ENCODE assay signal across 1 cellular context in the genomic region with DNA sequence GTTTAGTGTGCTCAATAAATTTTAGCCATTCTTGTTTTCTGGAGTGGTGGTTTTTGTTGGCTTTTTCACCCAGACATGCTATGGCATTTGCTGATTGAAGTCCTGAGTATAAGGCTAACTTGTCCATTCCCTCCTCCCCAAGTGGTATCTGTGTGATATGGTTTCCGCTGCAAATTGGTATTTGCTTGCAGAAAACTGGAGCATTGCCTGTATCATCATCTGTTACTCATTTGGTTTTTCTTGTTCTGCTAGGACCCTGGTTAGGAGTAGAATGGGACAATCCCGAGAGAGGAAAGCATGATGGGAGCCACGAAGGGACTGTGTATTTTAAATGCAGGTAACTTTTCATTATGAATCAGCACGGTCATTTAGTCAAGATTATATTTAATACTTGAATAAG.
TF ChIP-seq lines count a peak whose summit lies in the region.

No MANE protein-coding gene starts in this region.

TF ChIP-seq in K562, 482 proteins besides CTCF, POLR2A, EP300 and RAD21 (continued from another document):
- TF ChIP-seq POLR3G (IDR thresholded peaks at IDR 0.05; ENCODE audit: extremely low read depth, insufficient read length, insufficient replicate concordance) (no peak), NFRKB (IDR thresholded peaks at IDR 0.05; ENCODE audit: low read depth) (no peak), MYC (IDR thresholded peaks at IDR 0.05; ENCODE audit: low read depth, low read length) (no peak), MYC (CRISPR knock-in tag; IDR thresholded peaks at IDR 0.05; ENCODE audit: borderline replicate concordance, low read depth) (no peak), PHF8 (IDR thresholded peaks at IDR 0.05; ENCODE audit: borderline replicate concordance, low read length) (no peak), SAFB2 (IDR thresholded peaks at IDR 0.05; ENCODE audit: borderline replicate concordance, low read depth, low read length, severe bottlenecking) (no peak), ZNF655 (CRISPR knock-in tag; IDR thresholded peaks at IDR 0.05) (no peak), SMARCE1 (IDR thresholded peaks at IDR 0.05) (no peak), ZNF3 (CRISPR knock-in tag; IDR thresholded peaks at IDR 0.05) (no peak), ZNF121 (CRISPR knock-in tag; conservative IDR thresholded peaks at IDR 0.05) (no peak)
